In the genomic region with DNA sequence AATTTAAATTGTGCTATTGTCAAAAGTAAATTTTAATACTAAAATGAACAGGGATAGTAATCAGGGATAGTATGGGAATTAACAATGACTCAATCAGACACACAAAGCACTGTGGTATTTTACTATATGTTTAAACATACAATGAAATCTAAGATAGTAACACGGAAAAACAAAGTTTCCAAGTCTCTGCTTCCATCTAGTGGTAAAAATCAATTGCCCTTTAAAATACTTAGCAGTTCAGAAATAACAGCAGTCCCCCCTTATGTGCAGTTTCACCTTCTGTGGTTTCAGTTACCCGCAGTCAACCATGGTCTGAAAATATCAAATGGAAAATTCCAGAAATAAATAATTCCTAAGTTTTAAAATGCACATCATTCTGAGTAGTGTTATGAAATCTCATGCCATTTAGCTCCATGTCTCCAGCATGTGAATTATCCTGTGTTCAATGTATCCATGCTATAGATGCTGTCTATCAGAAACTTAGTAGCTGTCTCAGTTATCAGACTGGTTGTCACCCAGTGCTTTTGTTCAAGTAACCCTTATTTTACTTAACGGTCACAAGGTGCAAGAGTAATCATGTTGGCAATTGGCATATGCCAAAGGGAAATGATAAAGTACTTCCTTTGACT, we compare ENCODE assay signal across 1 cellular context.
TF ChIP-seq lines count a peak whose summit lies in the region.

No MANE protein-coding gene starts in this region.

TF ChIP-seq in WTC11, 78 proteins besides CTCF, POLR2A, EP300 and RAD21 (continued from another document):
- TF ChIP-seq, protein P1, sequence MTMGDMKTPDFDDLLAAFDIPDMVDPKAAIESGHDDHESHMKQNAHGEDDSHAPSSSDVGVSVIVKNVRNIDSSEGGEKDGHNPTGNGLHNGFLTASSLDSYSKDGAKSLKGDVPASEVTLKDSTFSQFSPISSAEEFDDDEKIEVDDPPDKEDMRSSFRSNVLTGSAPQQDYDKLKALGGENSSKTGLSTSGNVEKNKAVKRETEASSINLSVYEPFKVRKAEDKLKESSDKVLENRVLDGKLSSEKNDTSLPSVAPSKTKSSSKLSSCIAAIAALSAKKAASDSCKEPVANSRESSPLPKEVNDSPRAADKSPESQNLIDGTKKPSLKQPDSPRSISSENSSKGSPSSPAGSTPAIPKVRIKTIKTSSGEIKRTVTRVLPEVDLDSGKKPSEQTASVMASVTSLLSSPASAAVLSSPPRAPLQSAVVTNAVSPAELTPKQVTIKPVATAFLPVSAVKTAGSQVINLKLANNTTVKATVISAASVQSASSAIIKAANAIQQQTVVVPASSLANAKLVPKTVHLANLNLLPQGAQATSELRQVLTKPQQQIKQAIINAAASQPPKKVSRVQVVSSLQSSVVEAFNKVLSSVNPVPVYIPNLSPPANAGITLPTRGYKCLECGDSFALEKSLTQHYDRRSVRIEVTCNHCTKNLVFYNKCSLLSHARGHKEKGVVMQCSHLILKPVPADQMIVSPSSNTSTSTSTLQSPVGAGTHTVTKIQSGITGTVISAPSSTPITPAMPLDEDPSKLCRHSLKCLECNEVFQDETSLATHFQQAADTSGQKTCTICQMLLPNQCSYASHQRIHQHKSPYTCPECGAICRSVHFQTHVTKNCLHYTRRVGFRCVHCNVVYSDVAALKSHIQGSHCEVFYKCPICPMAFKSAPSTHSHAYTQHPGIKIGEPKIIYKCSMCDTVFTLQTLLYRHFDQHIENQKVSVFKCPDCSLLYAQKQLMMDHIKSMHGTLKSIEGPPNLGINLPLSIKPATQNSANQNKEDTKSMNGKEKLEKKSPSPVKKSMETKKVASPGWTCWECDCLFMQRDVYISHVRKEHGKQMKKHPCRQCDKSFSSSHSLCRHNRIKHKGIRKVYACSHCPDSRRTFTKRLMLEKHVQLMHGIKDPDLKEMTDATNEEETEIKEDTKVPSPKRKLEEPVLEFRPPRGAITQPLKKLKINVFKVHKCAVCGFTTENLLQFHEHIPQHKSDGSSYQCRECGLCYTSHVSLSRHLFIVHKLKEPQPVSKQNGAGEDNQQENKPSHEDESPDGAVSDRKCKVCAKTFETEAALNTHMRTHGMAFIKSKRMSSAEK (CRISPR knock-in tag; IDR thresholded peaks at IDR 0.05; ENCODE audit: borderline replicate concordance): no peak
- TF ChIP-seq ZNF416 (CRISPR knock-in tag; IDR thresholded peaks at IDR 0.05) (no peak), ZNF263 (CRISPR knock-in tag; IDR thresholded peaks at IDR 0.05; ENCODE audit: low read depth) (no peak), RELA (CRISPR knock-in tag; IDR thresholded peaks at IDR 0.05; ENCODE audit: borderline replicate concordance) (no peak), SMAD3 (CRISPR knock-in tag; IDR thresholded peaks at IDR 0.05; ENCODE audit: borderline replicate concordance) (no peak)
- TF ChIP-seq, protein P2, sequence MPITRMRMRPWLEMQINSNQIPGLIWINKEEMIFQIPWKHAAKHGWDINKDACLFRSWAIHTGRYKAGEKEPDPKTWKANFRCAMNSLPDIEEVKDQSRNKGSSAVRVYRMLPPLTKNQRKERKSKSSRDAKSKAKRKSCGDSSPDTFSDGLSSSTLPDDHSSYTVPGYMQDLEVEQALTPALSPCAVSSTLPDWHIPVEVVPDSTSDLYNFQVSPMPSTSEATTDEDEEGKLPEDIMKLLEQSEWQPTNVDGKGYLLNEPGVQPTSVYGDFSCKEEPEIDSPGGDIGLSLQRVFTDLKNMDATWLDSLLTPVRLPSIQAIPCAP (CRISPR knock-in tag; IDR thresholded peaks at IDR 0.05): no peak
